8 cellular contexts compared by ENCODE assay signal in the genomic region with DNA sequence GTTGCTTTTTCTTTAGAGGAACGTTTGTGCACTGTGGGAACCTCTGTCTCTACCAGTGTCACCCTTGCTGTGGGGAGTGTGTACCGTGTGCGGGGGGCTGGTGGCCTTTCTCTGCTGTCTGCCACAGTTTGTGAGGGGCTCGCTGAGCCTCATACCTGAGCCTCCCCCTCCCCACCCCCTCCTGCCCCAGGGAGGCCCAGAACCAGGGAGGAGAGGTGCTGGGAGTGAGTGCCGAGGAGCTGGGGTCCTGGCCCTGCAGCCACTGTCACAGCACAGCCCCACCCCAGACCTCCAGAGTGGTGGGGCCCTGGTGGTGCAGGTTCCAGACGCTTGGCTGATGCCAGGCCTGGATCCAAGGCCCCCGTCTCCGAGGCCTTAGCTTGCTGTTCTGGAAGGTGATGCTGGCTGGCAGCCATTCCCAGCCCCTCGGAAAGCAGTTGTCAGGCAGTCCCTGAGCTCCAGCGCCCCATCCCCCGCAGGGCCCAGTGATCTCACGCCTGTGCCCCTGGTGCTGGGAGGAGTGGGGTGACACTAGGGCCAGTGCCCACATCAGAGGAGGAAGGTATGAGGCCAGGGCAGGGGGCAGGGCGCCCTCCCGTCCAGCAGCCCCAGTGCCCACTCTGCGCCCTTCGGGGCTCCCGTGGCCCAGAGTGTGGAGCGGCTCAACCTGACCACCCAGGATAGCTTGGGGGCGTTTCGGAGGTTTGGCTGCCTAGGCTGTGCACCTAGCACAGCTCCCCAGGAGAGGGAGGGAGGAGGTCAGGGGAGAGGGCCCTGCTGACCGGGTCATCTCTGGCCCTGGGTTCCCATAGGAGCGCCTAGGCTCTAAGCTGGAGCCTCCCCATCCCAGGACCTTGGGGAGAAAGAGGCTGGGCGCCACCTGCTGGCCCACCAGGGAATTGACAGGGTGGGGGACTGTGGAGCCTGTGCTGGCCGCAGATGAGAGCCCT. TPM values are rescaled to one million over a fixed set of nuclear protein-coding genes. Genes with fewer than 3 reads are reported as not detected.
DNase-seq lines count a peak whose midpoint lies in the region; ATAC-seq and TF ChIP-seq lines count a peak whose summit lies in the region.

No MANE protein-coding gene starts in this region.

- TF ChIP-seq POLR2A in esophagus muscularis mucosa (IDR thresholded peaks at IDR 0.05; ENCODE audit: low read depth): no peak

- peaks cover 0 to 8% (median 0%) of the 10 kb centered on the region in 4 donors for H3K36me3 ChIP-seq in esophagus muscularis mucosa

- ATAC-seq in activated CD8-positive, alpha-beta T cell treated with anti-CD3 and anti-CD28 coated beads for 36 hours: peak; percentile 41
- ATAC-seq in HG03457 (IDR thresholded peaks at IDR 0.05; ENCODE audit: unreplicated experiment) (no peak), HG03159 (IDR thresholded peaks at IDR 0.05; ENCODE audit: unreplicated experiment) (no peak)

- no peaks in the 10 kb centered on the region for H3K4me1 Mint-ChIP-seq in Calu3 (ENCODE audit: low read depth, unreplicated experiment)
- peaks cover 45% of the 10 kb centered on the region for H3K4me1 Mint-ChIP-seq in activated CD8-positive, alpha-beta T cell treated with anti-CD3 and anti-CD28 coated beads for 36 hours (ENCODE audit: low read depth)
- peaks cover 10% of the 10 kb centered on the region for H3K4me1 Mint-ChIP-seq in neural crest cell

- POLR2A ChIA-PET in activated CD8-positive, alpha-beta T cell treated with anti-CD3 and anti-CD28 coated beads for 36 hours (lab: Charles Lee): no interaction called here

- CTCF ChIA-PET in Calu3 (lab: Charles Lee): interaction anchor here (0.7 to 1.4 kb wide), 3 partner anchors 113 to 400 kb away, joined by 3 to 9 read pairs (median 5); no protein-coding TSS in a partner anchor
- CTCF ChIA-PET in activated CD8-positive, alpha-beta T cell treated with anti-CD3 and anti-CD28 coated beads for 36 hours (lab: Charles Lee): interaction anchor here (0.6 to 8.2 kb wide), 25 partner anchors 10 to 425 kb away, joined by 3 to 77 read pairs (median 4); a partner anchor contains a TSS

- no peak overlapping the region for H3K27ac ChIP-seq in esophagus muscularis mucosa (replicated peaks in 1 of 4)

- no TSS peak for BruUV-seq in Calu3 (replicated peaks; lab: Mats Ljungman, UMichigan)

- H3K36me3 Mint-ChIP-seq in Calu3 (ENCODE audit: insufficient read depth, unreplicated experiment) (peaks cover 5% of the 10 kb centered on the region), neural crest cell (ENCODE audit: low read depth) (no peaks in the 10 kb centered on the region)
- H3K36me3 Mint-ChIP-seq in activated CD8-positive, alpha-beta T cell treated with anti-CD3 and anti-CD28 coated beads for 36 hours (ENCODE audit: low read depth): no peaks in the 10 kb centered on the region

- no peak overlapping the region for H3K4me3 ChIP-seq in esophagus muscularis mucosa

- no peaks in the 10 kb centered on the region for H3K27me3 Mint-ChIP-seq in Calu3 (ENCODE audit: unreplicated experiment)
- no peaks in the 10 kb centered on the region for H3K27me3 Mint-ChIP-seq in activated CD8-positive, alpha-beta T cell treated with anti-CD3 and anti-CD28 coated beads for 36 hours
- no peaks in the 10 kb centered on the region for H3K27me3 Mint-ChIP-seq in neural crest cell (ENCODE audit: low read depth)

- peak; percentile 71 for TF ChIP-seq CTCF in Calu3 (IDR thresholded peaks at IDR 0.05; ENCODE audit: unreplicated experiment)
- TF ChIP-seq CTCF in activated CD8-positive, alpha-beta T cell treated with anti-CD3 and anti-CD28 coated beads for 36 hours (IDR thresholded peaks at IDR 0.05): peak; percentile 88
- TF ChIP-seq CTCF in esophagus muscularis mucosa (IDR thresholded peaks at IDR 0.05): peak; percentile 52 to 76 (median 69)
- peak; percentile 73 for TF ChIP-seq CTCF in neural crest cell (conservative IDR thresholded peaks at IDR 0.05)

- H3K9me3 Mint-ChIP-seq in Calu3 (ENCODE audit: low read depth, unreplicated experiment) (no peaks in the 10 kb centered on the region), neural crest cell (no peaks in the 10 kb centered on the region)
- H3K9me3 Mint-ChIP-seq in activated CD8-positive, alpha-beta T cell treated with anti-CD3 and anti-CD28 coated beads for 36 hours: no peaks in the 10 kb centered on the region

- intact Hi-C loops in Calu3 (cut with micrococcal nuclease; ENCODE audit: unreplicated experiment) (loop anchor here (2.0 kb wide), 2 partner anchors 401 to 419 kb away; no protein-coding TSS in a partner anchor), esophagus muscularis mucosa (cut with DNase I) (loop anchor here (2.0 to 5.0 kb wide), 2 partner anchors 401 to 418 kb away; no protein-coding TSS in a partner anchor)
- intact Hi-C loops in activated CD8-positive, alpha-beta T cell treated with anti-CD3 and anti-CD28 coated beads for 36 hours (cut with micrococcal nuclease): loop anchor here (5.0 to 10.0 kb wide), 2 partner anchors 191 to 398 kb away; a partner anchor contains a TSS

- H3K4me1 ChIP-seq in esophagus muscularis mucosa: peaks cover 0 to 13% (median 7%) of the 10 kb centered on the region in 4 donors

- H3K9me3 ChIP-seq in esophagus muscularis mucosa: no peaks in the 10 kb centered on the region

- no peaks in the 10 kb centered on the region for H3K27me3 ChIP-seq in esophagus muscularis mucosa

- TF ChIP-seq EP300 in esophagus muscularis mucosa (IDR thresholded peaks at IDR 0.05): no peak

- no peak overlapping the region for H3K4me3 Mint-ChIP-seq in Calu3 (ENCODE audit: low read depth, unreplicated experiment)
- no peak overlapping the region for H3K4me3 Mint-ChIP-seq in activated CD8-positive, alpha-beta T cell treated with anti-CD3 and anti-CD28 coated beads for 36 hours
- no peak overlapping the region for H3K4me3 Mint-ChIP-seq in neural crest cell

- no CpG with 5 or more reads among the region's 24 CpGs for WGBS in esophagus muscularis mucosa

- H3K27ac Mint-ChIP-seq in Calu3 (ENCODE audit: unreplicated experiment) (no peak overlapping the region), neural crest cell (ENCODE audit: unreplicated experiment) (no peak overlapping the region)
- H3K27ac Mint-ChIP-seq in activated CD8-positive, alpha-beta T cell treated with anti-CD3 and anti-CD28 coated beads for 36 hours: no peak overlapping the region

- peak; percentile 67 for DNase-seq in Calu3
- peak; percentile 58 for DNase-seq in HK-2 (ENCODE audit: unreplicated experiment)
- DNase-seq in activated CD8-positive, alpha-beta T cell treated with anti-CD3 and anti-CD28 coated beads for 36 hours: peak; percentile 72
- DNase-seq in esophagus muscularis mucosa (ENCODE audit: extremely low spot score): no peak
- DNase-seq in neural crest cell (ENCODE audit: low read depth, low spot score): peak; percentile 82
- DNase-seq in NCI-H2029 treated with DMSO at 0.1 percent for 48 hours (lab: John Stamatoyannopoulos, UW): no peak

RNA-seq across cellular contexts. Expression of a gene that starts 53.0 kb away (rescaled TPM):
- total RNA-seq in Calu3 (2022) (not detected in 2 replicates), esophagus muscularis mucosa (under 1 TPM in 1 of 4 donors, not detected in 3; 0.06 TPM), neural crest cell (not detected in 2 replicates)
- not detected for total RNA-seq in activated CD8-positive, alpha-beta T cell treated with anti-CD3 and anti-CD28 coated beads for 36 hours

Comparison
In these comparisons a context has a peak if more than half of its experiments do, and no peak if none do; other contexts are left out.
1. DNase-seq: peak in Calu3 (single experiment), HK-2 (single experiment), activated CD8-positive, alpha-beta T cell treated with anti-CD3 and anti-CD28 coated beads for 36 hours (single experiment) and neural crest cell (single experiment); none in esophagus muscularis mucosa (single experiment) and NCI-H2029 treated with DMSO at 0.1 percent for 48 hours (single experiment).
2. Peak in every context shown above with its lines, with median percentiles within 50 percentile points of each other: CTCF ChIP-seq.